ENCODE assay signal across 22 cellular contexts in genomic region chr3:4894891-4895530, GRCh38.
"Had no signal": no experiment of that assay in that cellular context is flagged by ENCODE, and none has a peak within 500 bp of the region (broad histone marks: within the 10 kb centered on the region; RNA-seq: fewer than 3 reads in every experiment).

No MANE protein-coding gene starts in this region.

- H3K36me3 Mint-ChIP-seq: stimulated activated naive B cell treated with anti-CD40 and anti-IgM and Interleukin-4, amounts not matched to agents 10 μg/mL and 1 μg/mL and 100 μg/mL, for 72 hours had no signal

- H3K36me3 ChIP-seq: heart left ventricle, spleen, stomach, thoracic aorta, transverse colon had no signal

- H3K9me3 ChIP-seq: psoas muscle, spleen, stomach, thoracic aorta, transverse colon had no signal

- H3K4me1 Mint-ChIP-seq: endodermal cell had no signal

- H3K27ac Mint-ChIP-seq: endodermal cell; stimulated activated naive B cell treated with anti-CD40 and anti-IgM and Interleukin-4, amounts not matched to agents 10 μg/mL and 1 μg/mL and 100 μg/mL, for 72 hours had no signal

- H3K4me3 Mint-ChIP-seq: endodermal cell; naive thymus-derived CD4-positive, alpha-beta T cell; neural crest cell; stimulated activated naive B cell treated with anti-CD40 and anti-IgM and Interleukin-4, amounts not matched to agents 10 μg/mL and 1 μg/mL and 100 μg/mL, for 72 hours had no signal

- H3K27me3 ChIP-seq: heart left ventricle, spleen, stomach, transverse colon had no signal

- H3K27me3 Mint-ChIP-seq: naive thymus-derived CD4-positive, alpha-beta T cell; stimulated activated naive B cell treated with anti-CD40 and anti-IgM and Interleukin-4, amounts not matched to agents 10 μg/mL and 1 μg/mL and 100 μg/mL, for 72 hours had no signal

- H3K4me1 ChIP-seq: psoas muscle had no signal

- FAIRE-seq: endothelial cell of umbilical vein, frontal cortex, islet of Langerhans had no signal

- H3K4me3 ChIP-seq: coronary artery, heart left ventricle, psoas muscle, spleen, stomach, thoracic aorta, transverse colon had no signal

- H3K27ac ChIP-seq: coronary artery, heart left ventricle, psoas muscle, spleen, stomach, thoracic aorta, transverse colon had no signal

- H3K9me3 Mint-ChIP-seq: endodermal cell; neural crest cell; stimulated activated naive B cell treated with anti-CD40 and anti-IgM and Interleukin-4, amounts not matched to agents 10 μg/mL and 1 μg/mL and 100 μg/mL, for 72 hours had no signal

- DNase-seq: effector CD4-positive, alpha-beta T cell; endodermal cell; heart left ventricle; hippocampal formation; kidney glomerular epithelial cell; mammary epithelial cell; naive thymus-derived CD4-positive, alpha-beta T cell; nucleus accumbens; spleen; stimulated activated CD4-positive, alpha-beta T cell treated with anti-CD3 and anti-CD28 coated beads, Interleukin-2, amount 100 ng/mL, for 24 hours; stimulated activated CD4-positive, alpha-beta T cell treated with anti-CD3 and anti-CD28 coated beads, Interleukin-4, amount 100 ng/mL, for 4 hours; stimulated activated naive B cell treated with anti-CD40 and anti-IgM and Interleukin-4, amounts not matched to agents 10 μg/mL and 1 μg/mL and 100 μg/mL, for 72 hours; stomach; substantia nigra; transverse colon had no signal

- ATAC-seq: heart left ventricle; naive thymus-derived CD4-positive, alpha-beta T cell; psoas muscle; stimulated activated naive B cell treated with anti-CD40 and anti-IgM and Interleukin-4, amounts not matched to agents 10 μg/mL and 1 μg/mL and 100 μg/mL, for 72 hours had no signal
